10 cellular contexts compared by ENCODE assay signal in genomic region chr1:40314721-40315238, GRCh38. TPM values are rescaled to one million over a fixed set of nuclear protein-coding genes. Genes with fewer than 3 reads are reported as not detected.
DNase-seq lines count a peak whose midpoint lies in the region; ATAC-seq, FAIRE-seq and TF ChIP-seq lines count a peak whose summit lies in the region.
"Had no signal": no experiment of that assay in that cellular context is flagged by ENCODE, and none has a peak within 500 bp of the region (broad histone marks: within the 10 kb centered on the region; RNA-seq: fewer than 3 reads in every experiment).

No MANE protein-coding gene starts in this region.

- peaks cover 2% of the 10 kb centered on the region for H3K36me3 Mint-ChIP-seq in activated CD4-positive, alpha-beta memory T cell treated with anti-CD3 and anti-CD28 coated beads for 36 hours

- peak overlapping the region; percentile 85 for H3K4me3 Mint-ChIP-seq in activated CD4-positive, alpha-beta memory T cell treated with anti-CD3 and anti-CD28 coated beads for 36 hours

- H3K9ac ChIP-seq in iPS-18a (ENCODE audit: low read length): no peak overlapping the region

- H3K9me3 Mint-ChIP-seq in activated CD4-positive, alpha-beta memory T cell treated with anti-CD3 and anti-CD28 coated beads for 36 hours: no peaks in the 10 kb centered on the region

- POLR2A ChIA-PET in activated CD4-positive, alpha-beta memory T cell treated with anti-CD3 and anti-CD28 coated beads for 36 hours (lab: Charles Lee): interaction anchor here (1.1 to 1.3 kb wide), 3 partner anchors 19 to 73 kb away, joined by 3 to 5 read pairs (median 3); partner anchors contain the start of gene SMAP2

- peaks cover 12% of the 10 kb centered on the region for H3K4me1 ChIP-seq in iPS-18a (ENCODE audit: control insufficient read depth, low read depth, low read length)
- peaks cover 24 to 47% (median 34%) of the 10 kb centered on the region in 4 donors for H3K4me1 ChIP-seq in stomach
- H3K4me1 ChIP-seq in mucosa of descending colon (ENCODE audit: low read depth): peaks cover 19% of the 10 kb centered on the region

- TF ChIP-seq POLR2A in stomach (IDR thresholded peaks at IDR 0.05): no peak
- TF ChIP-seq POLR2A in H54 (IDR thresholded peaks at IDR 0.05; ENCODE audit: low read depth, low read length): no peak

- no peak for ATAC-seq in mucosa of descending colon

- H3K36me3 ChIP-seq in iPS-18a (ENCODE audit: control insufficient read depth, low read depth, low read length) (no peaks in the 10 kb centered on the region), stomach (no peaks in the 10 kb centered on the region), mucosa of descending colon (ENCODE audit: low read depth) (no peaks in the 10 kb centered on the region)

- TF ChIP-seq EP300 in stomach (IDR thresholded peaks at IDR 0.05): no peak

- H3K4me1 Mint-ChIP-seq in activated CD4-positive, alpha-beta memory T cell treated with anti-CD3 and anti-CD28 coated beads for 36 hours (ENCODE audit: low read depth): peaks cover 47% of the 10 kb centered on the region

- peak overlapping the region; percentile 53 for H3K4me3 ChIP-seq in iPS-18a (ENCODE audit: low read length)
- H3K4me3 ChIP-seq in stomach: peak overlapping the region; percentile 43 to 71 (median 52)
- no peak overlapping the region for H3K4me3 ChIP-seq in mucosa of descending colon

- peak; percentile 41 for DNase-seq in NCI-H146 (lab: John Stamatoyannopoulos, UW)
- no peak for DNase-seq in NCI-H146 treated with DMSO at 0.1 percent for 48 hours (lab: John Stamatoyannopoulos, UW; ENCODE audit: unreplicated experiment)
- no peak for DNase-seq in activated CD4-positive, alpha-beta memory T cell treated with anti-CD3 and anti-CD28 coated beads for 36 hours
- no peak for DNase-seq in stomach
- DNase-seq in mucosa of descending colon: no peak
- DNase-seq in NCI-H2029 treated with DMSO at 0.1 percent for 48 hours (lab: John Stamatoyannopoulos, UW): no peak
- no peak for DNase-seq in H54 (ENCODE audit: insufficient read length, low spot score)

- no peaks in the 10 kb centered on the region for H3K9me3 ChIP-seq in iPS-18a (ENCODE audit: control insufficient read depth, low read depth, low read length)
- no peaks in the 10 kb centered on the region for H3K9me3 ChIP-seq in stomach
- H3K9me3 ChIP-seq in mucosa of descending colon: no peaks in the 10 kb centered on the region

- WGBS in stomach, 5 donors: 32 to 59% (median 43%) methylated on average over 13 of the region's 13 CpGs

- TF ChIP-seq CTCF in stomach (IDR thresholded peaks at IDR 0.05): no peak
- no peak for TF ChIP-seq CTCF in mucosa of descending colon (IDR thresholded peaks at IDR 0.05)

- intact Hi-C loops in activated CD4-positive, alpha-beta memory T cell treated with anti-CD3 and anti-CD28 coated beads for 36 hours (cut with micrococcal nuclease): loop anchor here (1.0 to 5.0 kb wide), 4 partner anchors 24 to 161 kb away; partner anchors contain the start of gene ZMPSTE24
- intact Hi-C loops in stomach (cut with DNase I; ENCODE audit: low total_unique reads) (no loop called here), mucosa of descending colon (cut with DNase I, micrococcal nuclease) (no loop called here)

- H3K27ac ChIP-seq in iPS-18a (ENCODE audit: low read length) (no peak overlapping the region), stomach (peak overlapping the region in 1 of 5 donors; percentile 24)

- CTCF ChIA-PET in activated CD4-positive, alpha-beta memory T cell treated with anti-CD3 and anti-CD28 coated beads for 36 hours (lab: Charles Lee): interaction anchor here (0.6 to 7.5 kb wide), 33 partner anchors 16 to 412 kb away, joined by 3 to 96 read pairs (median 4); partner anchors contain the start of genes PPT1 and ZMPSTE24

- H3K27me3 Mint-ChIP-seq in activated CD4-positive, alpha-beta memory T cell treated with anti-CD3 and anti-CD28 coated beads for 36 hours: peaks cover 9% of the 10 kb centered on the region

- peak overlapping the region; percentile 64 for H3K27ac Mint-ChIP-seq in activated CD4-positive, alpha-beta memory T cell treated with anti-CD3 and anti-CD28 coated beads for 36 hours

- no peak for FAIRE-seq in H54 (lab: Jason Lieb, UNC)
- FAIRE-seq: A204.1, endometrium had no signal

- H3K27me3 ChIP-seq in iPS-18a (ENCODE audit: control insufficient read depth, insufficient read depth, low read length) (peaks cover 63% of the 10 kb centered on the region), stomach (peaks cover 4 to 41% (median 16%) of the 10 kb centered on the region in 3 donors)

RNA-seq across cellular contexts. Expression of gene COL9A2, which starts 2.3 kb away (rescaled TPM):
- 10 to 100 TPM; 11.7 to 13.1 TPM for total RNA-seq in activated CD4-positive, alpha-beta memory T cell treated with anti-CD3 and anti-CD28 coated beads for 36 hours
- total RNA-seq in stomach (10 to 100 TPM in 4 of 5 donors, 1 to 10 TPM in 1; 7.2 to 79.0 (median 30.3) TPM), mucosa of descending colon (10 to 100 TPM in 1 of 3 donors, 1 to 10 TPM in 2; 3.4 to 11.2 (median 4.8) TPM)
- 10 to 100 TPM in 1 of 3 donors, 1 to 10 TPM in 2; 5.7 to 19.1 (median 7.5) TPM for polyA plus RNA-seq in stomach

RNA-seq across cellular contexts. Expression of gene ZMPSTE24, which starts 56.7 kb away (rescaled TPM):
- total RNA-seq in activated CD4-positive, alpha-beta memory T cell treated with anti-CD3 and anti-CD28 coated beads for 36 hours: 10 to 100 TPM; 29.5 to 30.5 TPM
- 10 to 100 TPM in 4 of 5 donors, 1 to 10 TPM in 1; 7.8 to 67.7 (median 23.2) TPM for total RNA-seq in stomach
- polyA plus RNA-seq in stomach: 10 to 100 TPM in 2 of 3 donors, 1 to 10 TPM in 1; 9.6 to 14.3 (median 14.1) TPM
- total RNA-seq in mucosa of descending colon: 10 to 100 TPM; 46.0 to 51.9 (median 47.0) TPM

RNA-seq across cellular contexts. Expression of gene SMAP2, which starts 58.7 kb away (rescaled TPM):
- total RNA-seq in activated CD4-positive, alpha-beta memory T cell treated with anti-CD3 and anti-CD28 coated beads for 36 hours: 100 to 1,000 TPM; 250 to 254 TPM
- total RNA-seq in stomach (10 to 100 TPM; 21.6 to 58.0 (median 35.9) TPM), mucosa of descending colon (10 to 100 TPM; 22.0 to 35.6 (median 24.7) TPM)
- polyA plus RNA-seq in stomach: 10 to 100 TPM; 22.4 to 50.4 (median 27.8) TPM

Comparison
In these comparisons a context has a peak if more than half of its experiments do, and no peak if none do; other contexts are left out.
1. RNA of gene SMAP2, which starts 58.7 kb away (total RNA-seq): 250 to 254 TPM in activated CD4-positive, alpha-beta memory T cell treated with anti-CD3 and anti-CD28 coated beads for 36 hours; 21.6 to 58.0 TPM in stomach and 22.0 to 35.6 TPM in mucosa of descending colon; every median in the first group is over 4 times any median in the second.